19 cellular contexts compared by ENCODE assay signal in genomic region chrX:42694260-42694815, GRCh38.
DNase-seq lines count a peak whose midpoint lies in the region; ATAC-seq lines count a peak whose summit lies in the region.
"Had no signal": no experiment of that assay in that cellular context is flagged by ENCODE, and none has a peak within 500 bp of the region (broad histone marks: within the 10 kb centered on the region; RNA-seq: fewer than 3 reads in every experiment).

No MANE protein-coding gene starts in this region.

- no peaks in the 10 kb centered on the region for H3K36me3 ChIP-seq in adipocyte (ENCODE audit: control insufficient read depth, insufficient read depth, low read length, severe bottlenecking)
- H3K36me3 ChIP-seq: heart right ventricle, transverse colon had no signal

- peaks cover 7% of the 10 kb centered on the region for H3K27me3 ChIP-seq in adipocyte (replicated peaks; ENCODE audit: control insufficient read depth, insufficient read depth, low read length)
- H3K27me3 ChIP-seq: transverse colon had no signal

- no peak overlapping the region for H3K4me3 ChIP-seq in adipocyte (ENCODE audit: low read length)
- H3K4me3 ChIP-seq: heart right ventricle, transverse colon had no signal

- H3K4me1 ChIP-seq in adipocyte (ENCODE audit: control insufficient read depth, insufficient read depth, low read length), result no peaks in the 10 kb centered on the region
- H3K4me1 ChIP-seq: heart right ventricle, transverse colon had no signal

- no peak overlapping the region for H3K9ac ChIP-seq in adipocyte (ENCODE audit: low read length)

- ATAC-seq in left lobe of liver (no peak), GM21737 (IDR thresholded peaks at IDR 0.05; ENCODE audit: unreplicated experiment) (no peak)
- ATAC-seq: heart right ventricle, Right ventricle myocardium inferior had no signal

- no peaks in the 10 kb centered on the region for H3K9me3 ChIP-seq in adipocyte (ENCODE audit: control insufficient read depth, low read length)
- H3K9me3 ChIP-seq: heart right ventricle, transverse colon had no signal

- DNase-seq in stimulated activated CD4-positive, alpha-beta T cell treated with anti-CD3 and anti-CD28 coated beads, Interleukin-1b, Interleukin-23, amount 100 ng/mL, for 48 hours, result peak; percentile 14
- DNase-seq in stimulated activated CD4-positive, alpha-beta T cell treated with anti-CD3 and anti-CD28 coated beads, Interleukin-2, amount 100 ng/mL, for 48 hours, result no peak
- peak; percentile 9 for DNase-seq in adipocyte (ENCODE audit: low read depth)
- DNase-seq in kidney glomerular epithelial cell (lab: John Stamatoyannopoulos, UW), result peak; percentile 1
- no peak for DNase-seq in left lobe of liver (ENCODE audit: low spot score)
- no peak for DNase-seq in hippocampal formation (lab: John Stamatoyannopoulos, UW)
- DNase-seq: activated CD4-positive, CD25-positive, alpha-beta regulatory T cell treated with anti-CD3 and anti-CD28 coated beads, Interleukin-2, amount 50 U/mL, for 72 hours; activated CD8-positive, alpha-beta memory T cell treated with anti-CD3 and anti-CD28 coated beads, Interleukin-2, amount 50 U/mL, for 48 hours; CD8-positive, alpha-beta memory T cell; heart right ventricle; immature natural killer cell; KG1; NCI-H187 treated with DMSO at 0.1 percent for 48 hours; NCI-H2227 treated with DMSO at 0.1 percent for 48 hours; NCI-H748 treated with DMSO at 0.1 percent for 48 hours; SW 1271; transverse colon had no signal

Comparison
In these comparisons a context has a peak if more than half of its experiments do, and no peak if none do; other contexts are left out.
1. DNase-seq: peak in stimulated activated CD4-positive, alpha-beta T cell treated with anti-CD3 and anti-CD28 coated beads, Interleukin-1b, Interleukin-23, amount 100 ng/mL, for 48 hours (single experiment), adipocyte (single experiment) and kidney glomerular epithelial cell (single experiment); none in stimulated activated CD4-positive, alpha-beta T cell treated with anti-CD3 and anti-CD28 coated beads, Interleukin-2, amount 100 ng/mL, for 48 hours (0 of 2), left lobe of liver (single experiment) and hippocampal formation (0 of 2).